25 cellular contexts compared by ENCODE assay signal in the genomic region with DNA sequence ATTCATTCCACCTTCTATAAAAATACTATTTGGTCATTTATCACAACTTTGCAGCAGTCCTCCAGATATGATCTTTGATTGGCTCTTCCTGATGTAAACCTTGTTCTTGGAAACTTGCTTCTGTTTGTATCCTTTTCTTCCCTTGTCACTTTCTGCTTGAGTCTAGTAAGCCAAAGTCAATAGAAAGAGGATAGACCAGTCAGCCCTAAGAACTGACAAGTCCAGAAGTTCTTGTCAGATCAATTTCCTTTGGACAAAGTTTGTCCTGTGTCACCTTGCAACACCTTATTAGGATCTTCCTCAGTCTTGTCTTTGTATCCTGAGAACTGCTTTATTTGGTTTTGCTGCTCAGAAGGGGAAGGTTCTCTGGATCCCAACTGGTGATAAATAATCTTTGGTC.
"Had no signal": no experiment of that assay in that cellular context is flagged by ENCODE, and none has a peak within 500 bp of the region (broad histone marks: within the 10 kb centered on the region; RNA-seq: fewer than 3 reads in every experiment).

No MANE protein-coding gene starts in this region.

- H3K36me3 ChIP-seq: ascending aorta, breast epithelium, cardiac muscle cell, colonic mucosa had no signal

- DNase-seq: activated CD4-positive, alpha-beta memory T cell treated with anti-CD3 and anti-CD28 coated beads, Interleukin-2, amount 10 ng/mL, durations not matched to agents 7 days and 5 days; activated CD4-positive, alpha-beta T cell treated with anti-CD3 and anti-CD28 coated beads for 1 hour; activated CD4-positive, alpha-beta T cell treated with anti-CD3 and anti-CD28 coated beads for 4 hours; activated CD4-positive, alpha-beta T cell treated with anti-CD3 and anti-CD28 coated beads, Interleukin-2, amount 10 ng/mL, durations not matched to agents 7 days and 5 days; activated CD4-positive, alpha-beta T cell treated with anti-CD3 and anti-CD28 coated beads, Interleukin-2, amount 50 U/mL, for 4 hours; activated CD8-positive, alpha-beta memory T cell treated with anti-CD3 and anti-CD28 coated beads, Interleukin-2, amount 50 U/mL, for 48 hours; activated gamma-delta T cell; activated naive CD4-positive, alpha-beta T cell; activated naive CD4-positive, alpha-beta T cell treated with anti-CD3 and anti-CD28 coated beads, Interleukin-2, amount 10 ng/mL, durations not matched to agents 7 days and 5 days; activated naive CD8-positive, alpha-beta T cell treated with anti-CD3 and anti-CD28 coated beads, Interleukin-2, amount 10 ng/mL, durations not matched to agents 7 days and 5 days; activated T-cell treated with anti-CD3 and anti-CD28 coated beads for 4 hours; activated T-cell treated with anti-CD3 and anti-CD28 coated beads, Interleukin-2, amount 50 U/mL, for 24 hours; activated T-cell treated with anti-CD3 and anti-CD28 coated beads, Interleukin-2, amount 50 U/mL, for 72 hours; central memory CD4-positive, alpha-beta T cell; cerebellar nuclear complex; colonic mucosa; effector CD8-positive, alpha-beta T cell; foreskin fibroblast; head of caudate nucleus; T-helper 1 cell; T-helper 17 cell had no signal

- H3K27ac ChIP-seq: ascending aorta, breast epithelium, cardiac muscle cell, colonic mucosa, epithelial cell of prostate had no signal

- H3K4me3 ChIP-seq: ascending aorta, breast epithelium, cardiac muscle cell, colonic mucosa had no signal

- H3K4me1 ChIP-seq: ascending aorta, breast epithelium, colonic mucosa had no signal

- H3K27me3 ChIP-seq: ascending aorta, breast epithelium, colonic mucosa had no signal
